12 cellular contexts compared by ENCODE assay signal in genomic region chr12:91098942-91099341, GRCh38. TPM values are rescaled to one million over a fixed set of nuclear protein-coding genes. Genes with fewer than 3 reads are reported as not detected.
DNase-seq lines count a peak whose midpoint lies in the region; ATAC-seq and TF ChIP-seq lines count a peak whose summit lies in the region.
"Had no signal": no experiment of that assay in that cellular context is flagged by ENCODE, and none has a peak within 500 bp of the region (broad histone marks: within the 10 kb centered on the region; RNA-seq: fewer than 3 reads in every experiment).

No MANE protein-coding gene starts in this region.

- no peaks in the 10 kb centered on the region for H3K9me3 ChIP-seq in mucosa of descending colon

- peak overlapping the region; percentile 83 for H3K27ac Mint-ChIP-seq in chondrocyte (ENCODE audit: unreplicated experiment)
- no peak overlapping the region for H3K27ac Mint-ChIP-seq in activated CD4-positive, alpha-beta T cell treated with anti-CD3 and anti-CD28 coated beads for 36 hours
- no peak overlapping the region for H3K27ac Mint-ChIP-seq in stimulated activated naive CD8-positive, alpha-beta T cell treated with anti-CD3 and anti-CD28 coated beads, Interleukin-15, amount 100 ng/mL, for 72 hours
- H3K27ac Mint-ChIP-seq: CD8-positive, alpha-beta memory T cell had no signal

- intact Hi-C loops in mucosa of descending colon (cut with DNase I, micrococcal nuclease): no loop called here
- intact Hi-C loops in activated CD4-positive, alpha-beta T cell treated with anti-CD3 and anti-CD28 coated beads for 36 hours (cut with DNase I, micrococcal nuclease): no loop called here

- DNase-seq in AG04449 (ENCODE audit: low read depth, low spot score) (peak; percentile 78), LHCN-M2 (ENCODE audit: low read depth) (peak; percentile 91), chondrocyte (ENCODE audit: low spot score) (no peak), mucosa of descending colon (peak in 2 of 3 donors; percentile 12 to 15), NCI-H1092 treated with DMSO at 0.1 percent for 48 hours (lab: John Stamatoyannopoulos, UW) (no peak)
- no peak for DNase-seq in activated CD4-positive, alpha-beta T cell treated with anti-CD3 and anti-CD28 coated beads for 36 hours
- no peak for DNase-seq in activated CD4-positive, alpha-beta T cell treated with anti-CD3 and anti-CD28 coated beads, Interleukin-2, amount 50 U/mL, for 1 hour
- no peak for DNase-seq in stimulated activated naive CD8-positive, alpha-beta T cell treated with anti-CD3 and anti-CD28 coated beads, Interleukin-15, amount 100 ng/mL, for 72 hours
- DNase-seq: activated CD8-positive, alpha-beta memory T cell treated with anti-CD3 and anti-CD28 coated beads, Interleukin-2, amount 50 U/mL, for 4 hours; CD8-positive, alpha-beta memory T cell; SHP77 had no signal

- CTCF ChIA-PET in AG04449 (lab: Yijun Ruan, JAX): interaction anchor here (0.6 to 2.4 kb wide), 5 partner anchors 10 to 229 kb away, joined by 3 to 27 read pairs (median 5); partner anchors contain the start of gene LUM
- CTCF ChIA-PET in activated CD4-positive, alpha-beta T cell treated with anti-CD3 and anti-CD28 coated beads for 36 hours (lab: Charles Lee): interaction anchor here (1.0 to 1.3 kb wide), 2 partner anchors 10 to 12 kb away, joined by 3 read pairs; partner anchors contain the start of gene LUM

- H3K4me3 ChIP-seq in AG04449 (ENCODE audit: low read depth, low read length) (no peak overlapping the region), mucosa of descending colon (no peak overlapping the region)

- ATAC-seq in mucosa of descending colon: peak; percentile 51
- no peak for ATAC-seq in activated CD4-positive, alpha-beta T cell treated with anti-CD3 and anti-CD28 coated beads for 36 hours
- ATAC-seq in stimulated activated naive CD8-positive, alpha-beta T cell treated with anti-CD3 and anti-CD28 coated beads, Interleukin-15, amount 100 ng/mL, for 72 hours: no peak

- no peak overlapping the region for H3K4me3 Mint-ChIP-seq in chondrocyte (ENCODE audit: unreplicated experiment)
- H3K4me3 Mint-ChIP-seq in activated CD4-positive, alpha-beta T cell treated with anti-CD3 and anti-CD28 coated beads for 36 hours: no peak overlapping the region
- H3K4me3 Mint-ChIP-seq in stimulated activated naive CD8-positive, alpha-beta T cell treated with anti-CD3 and anti-CD28 coated beads, Interleukin-15, amount 100 ng/mL, for 72 hours: no peak overlapping the region
- H3K4me3 Mint-ChIP-seq: CD8-positive, alpha-beta memory T cell had no signal

- no peaks in the 10 kb centered on the region for H3K27me3 Mint-ChIP-seq in chondrocyte (ENCODE audit: low read depth)
- peaks cover 6% of the 10 kb centered on the region for H3K27me3 Mint-ChIP-seq in activated CD4-positive, alpha-beta T cell treated with anti-CD3 and anti-CD28 coated beads for 36 hours
- no peaks in the 10 kb centered on the region for H3K27me3 Mint-ChIP-seq in stimulated activated naive CD8-positive, alpha-beta T cell treated with anti-CD3 and anti-CD28 coated beads, Interleukin-15, amount 100 ng/mL, for 72 hours
- H3K27me3 Mint-ChIP-seq: CD8-positive, alpha-beta memory T cell had no signal

- peaks cover 62% of the 10 kb centered on the region for H3K4me1 Mint-ChIP-seq in chondrocyte (ENCODE audit: low read depth)
- H3K4me1 Mint-ChIP-seq in activated CD4-positive, alpha-beta T cell treated with anti-CD3 and anti-CD28 coated beads for 36 hours: no peaks in the 10 kb centered on the region
- no peaks in the 10 kb centered on the region for H3K4me1 Mint-ChIP-seq in stimulated activated naive CD8-positive, alpha-beta T cell treated with anti-CD3 and anti-CD28 coated beads, Interleukin-15, amount 100 ng/mL, for 72 hours
- H3K4me1 Mint-ChIP-seq: CD8-positive, alpha-beta memory T cell had no signal

- peaks cover 7% of the 10 kb centered on the region for H3K36me3 Mint-ChIP-seq in chondrocyte (ENCODE audit: low read depth)
- no peaks in the 10 kb centered on the region for H3K36me3 Mint-ChIP-seq in activated CD4-positive, alpha-beta T cell treated with anti-CD3 and anti-CD28 coated beads for 36 hours (ENCODE audit: low read depth)
- H3K36me3 Mint-ChIP-seq: CD8-positive, alpha-beta memory T cell had no signal

- POLR2A ChIA-PET in AG04449 (lab: Yijun Ruan, JAX): interaction anchor here (0.5 to 1.2 kb wide), 5 partner anchors 9 to 229 kb away, joined by 3 to 5 read pairs (median 3); no protein-coding TSS in a partner anchor
- POLR2A ChIA-PET in activated CD4-positive, alpha-beta T cell treated with anti-CD3 and anti-CD28 coated beads for 36 hours (lab: Charles Lee): no interaction called here

- TF ChIP-seq CTCF in AG04449 (IDR thresholded peaks at IDR 0.05; ENCODE audit: insufficient read depth, low read length, missing control alignments) (no peak), chondrocyte (IDR thresholded peaks at IDR 0.05) (no peak), mucosa of descending colon (IDR thresholded peaks at IDR 0.05) (no peak)

- no peaks in the 10 kb centered on the region for H3K36me3 ChIP-seq in mucosa of descending colon (ENCODE audit: low read depth)

- peaks cover 2% of the 10 kb centered on the region for H3K9me3 Mint-ChIP-seq in chondrocyte (ENCODE audit: low read depth)
- H3K9me3 Mint-ChIP-seq in activated CD4-positive, alpha-beta T cell treated with anti-CD3 and anti-CD28 coated beads for 36 hours (ENCODE audit: low read depth): no peaks in the 10 kb centered on the region
- no peaks in the 10 kb centered on the region for H3K9me3 Mint-ChIP-seq in stimulated activated naive CD8-positive, alpha-beta T cell treated with anti-CD3 and anti-CD28 coated beads, Interleukin-15, amount 100 ng/mL, for 72 hours

- H3K4me1 ChIP-seq in mucosa of descending colon (ENCODE audit: low read depth): no peaks in the 10 kb centered on the region

RNA-seq across cellular contexts. Expression of gene LUM, which starts 12.4 kb away (rescaled TPM):
- total RNA-seq in LHCN-M2 (2014; rRNA removed) (14.9 and 19.1 TPM in 2 replicates), chondrocyte (462 to 834 TPM (median 481 TPM) in 3 replicates), mucosa of descending colon (10 to 100 TPM; 22.1 to 83.2 (median 68.5) TPM)
- 10.6 TPM for polyA plus RNA-seq in LHCN-M2 (2012)
- total RNA-seq in activated CD4-positive, alpha-beta T cell treated with anti-CD3 and anti-CD28 coated beads for 36 hours: not detected
- total RNA-seq: CD8-positive, alpha-beta memory T cell had no signal
- polyA plus RNA-seq: CD8-positive, alpha-beta memory T cell had no signal

RNA-seq across cellular contexts. Expression of gene KERA, which starts 41.1 kb away (rescaled TPM):
- not detected in 2 replicates for total RNA-seq in LHCN-M2 (2014; rRNA removed)
- not detected for polyA plus RNA-seq in LHCN-M2 (2012)
- total RNA-seq in chondrocyte: not detected in 3 replicates
- total RNA-seq in mucosa of descending colon: under 1 TPM in 1 of 3 donors, not detected in 2; 0.32 TPM
- not detected for total RNA-seq in activated CD4-positive, alpha-beta T cell treated with anti-CD3 and anti-CD28 coated beads for 36 hours
- total RNA-seq: CD8-positive, alpha-beta memory T cell; mononuclear cell had no signal
- polyA plus RNA-seq: CD8-positive, alpha-beta memory T cell had no signal

Comparison
In these comparisons a context has a peak if more than half of its experiments do, and no peak if none do; other contexts are left out.
1. DNase-seq: peak in AG04449 (single experiment), LHCN-M2 (single experiment) and mucosa of descending colon (2 of 3); none in chondrocyte (single experiment), activated CD4-positive, alpha-beta T cell treated with anti-CD3 and anti-CD28 coated beads for 36 hours (single experiment), activated CD4-positive, alpha-beta T cell treated with anti-CD3 and anti-CD28 coated beads, Interleukin-2, amount 50 U/mL, for 1 hour (single experiment), stimulated activated naive CD8-positive, alpha-beta T cell treated with anti-CD3 and anti-CD28 coated beads, Interleukin-15, amount 100 ng/mL, for 72 hours (0 of 2) and NCI-H1092 treated with DMSO at 0.1 percent for 48 hours (single experiment).
2. RNA of gene LUM, which starts 12.4 kb away (total RNA-seq): 462 to 834 TPM in chondrocyte, 22.1 to 83.2 TPM in mucosa of descending colon and 14.9 to 19.1 TPM in LHCN-M2; not detected in activated CD4-positive, alpha-beta T cell treated with anti-CD3 and anti-CD28 coated beads for 36 hours; every median in the first group is over 10 times any median in the second.